In genomic region chr7:102464577-102465280, GRCh38 we compare ENCODE assay signal across 1 cellular context.
A peak's percentile ranks its signal among the peaks of the same experiment; 100 is the strongest.
TF ChIP-seq lines count a peak whose summit lies in the region.

ALKBH4 (minus strand) TSS chr7:102464863; CDS start chr7:102464836, 27 bp downstream.
LRWD1 (plus strand) TSS chr7:102464984; CDS start chr7:102465081, 97 bp downstream.

TF ChIP-seq in WTC11, 78 proteins besides CTCF, POLR2A, EP300 and RAD21 (continued from another document and continues in another):
- TF ChIP-seq ARID4B (CRISPR knock-in tag; IDR thresholded peaks at IDR 0.05; ENCODE audit: borderline replicate concordance) (peak; percentile 92), ELF4 (CRISPR knock-in tag; IDR thresholded peaks at IDR 0.05; ENCODE audit: low read depth) (no peak), RORB (CRISPR knock-in tag; IDR thresholded peaks at IDR 0.05) (no peak), TEAD1 (CRISPR knock-in tag; IDR thresholded peaks at IDR 0.05) (peak; percentile 89), MAX (CRISPR knock-in tag; IDR thresholded peaks at IDR 0.05) (peak; percentile 82; the same call in 1 of the 2 replicates), GABPB1 (CRISPR knock-in tag; IDR thresholded peaks at IDR 0.05) (peak; percentile 78), GTF2I (CRISPR knock-in tag; conservative IDR thresholded peaks at IDR 0.05) (no peak), ZNF232 (CRISPR knock-in tag; IDR thresholded peaks at IDR 0.05) (no peak), ZNF512 (CRISPR knock-in tag; IDR thresholded peaks at IDR 0.05; ENCODE audit: borderline replicate concordance) (no peak), MLX (CRISPR knock-in tag; IDR thresholded peaks at IDR 0.05) (peak; percentile 83; the same call in 1 of the 2 replicates), TEAD4 (CRISPR knock-in tag; IDR thresholded peaks at IDR 0.05) (no peak), FOXJ3 (CRISPR knock-in tag; IDR thresholded peaks at IDR 0.05; ENCODE audit: borderline replicate concordance) (no peak), SMAD3 (CRISPR knock-in tag; IDR thresholded peaks at IDR 0.05; ENCODE audit: borderline replicate concordance) (peak; percentile 33; the same call in 1 of the 2 replicates), ZNF671 (CRISPR knock-in tag; IDR thresholded peaks at IDR 0.05) (no peak), ZBTB21 (CRISPR knock-in tag; IDR thresholded peaks at IDR 0.05; ENCODE audit: borderline replicate concordance) (no peak), MYBL2 (CRISPR knock-in tag; IDR thresholded peaks at IDR 0.05) (peak; percentile 88), AFF4 (CRISPR knock-in tag; IDR thresholded peaks at IDR 0.05; ENCODE audit: borderline replicate concordance) (no peak; the same call in 1 of the 2 replicates), ZNF532 (CRISPR knock-in tag; IDR thresholded peaks at IDR 0.05; ENCODE audit: borderline replicate concordance) (no peak), GRHL2 (CRISPR knock-in tag; IDR thresholded peaks at IDR 0.05; ENCODE audit: insufficient replicate concordance, severe bottlenecking) (no peak), ATF1 (CRISPR knock-in tag; IDR thresholded peaks at IDR 0.05) (no peak), RELA (CRISPR knock-in tag; IDR thresholded peaks at IDR 0.05; ENCODE audit: borderline replicate concordance) (no peak), ZNF219 (CRISPR knock-in tag; IDR thresholded peaks at IDR 0.05; ENCODE audit: borderline replicate concordance) (no peak; the same call in 1 of the 2 replicates), NFATC4 (CRISPR knock-in tag; IDR thresholded peaks at IDR 0.05) (no peak), CREB1 (CRISPR knock-in tag; IDR thresholded peaks at IDR 0.05) (no peak), NR1H2 (CRISPR knock-in tag; IDR thresholded peaks at IDR 0.05) (no peak), ZNF138 (CRISPR knock-in tag; conservative IDR thresholded peaks at IDR 0.05) (no peak), SOX15 (CRISPR knock-in tag; IDR thresholded peaks at IDR 0.05) (no peak), NR3C1 (CRISPR knock-in tag; conservative IDR thresholded peaks at IDR 0.05; ENCODE audit: low read depth) (no peak), PREB (CRISPR knock-in tag; IDR thresholded peaks at IDR 0.05; ENCODE audit: borderline replicate concordance) (no peak), JUN (CRISPR knock-in tag; IDR thresholded peaks at IDR 0.05) (no peak), PRDM15 (CRISPR knock-in tag; IDR thresholded peaks at IDR 0.05) (0 out of 2 replicates have a peak, but pooled peaks have one; percentile 59), ATF2 (CRISPR knock-in tag; IDR thresholded peaks at IDR 0.05; ENCODE audit: borderline replicate concordance, low read depth) (no peak), ZNF416 (CRISPR knock-in tag; IDR thresholded peaks at IDR 0.05) (no peak), CBFB (CRISPR knock-in tag; IDR thresholded peaks at IDR 0.05; ENCODE audit: low read depth) (peak; percentile 53; the same call in 1 of the 2 replicates), SP1 (CRISPR knock-in tag; conservative IDR thresholded peaks at IDR 0.05) (peak; percentile 68), JAZF1 (CRISPR knock-in tag; IDR thresholded peaks at IDR 0.05) (no peak), ZNF121 (CRISPR knock-in tag; IDR thresholded peaks at IDR 0.05) (no peak)
